29 cellular contexts compared by ENCODE assay signal in genomic region chr2:68089961-68090360, GRCh38. TPM values are rescaled to one million over a fixed set of nuclear protein-coding genes. Genes with fewer than 3 reads are reported as not detected.
DNase-seq lines count a peak whose midpoint lies in the region; ATAC-seq lines count a peak whose summit lies in the region.
"Had no signal": no experiment of that assay in that cellular context is flagged by ENCODE, and none has a peak within 500 bp of the region (broad histone marks: within the 10 kb centered on the region; RNA-seq: fewer than 3 reads in every experiment).

No MANE protein-coding gene starts in this region.

- H3K27me3 ChIP-seq in neuronal stem cell (ENCODE audit: control insufficient read depth in 3 of 3, insufficient read depth in 3 of 3, low read depth in 1 of 3, low read length in 3 of 3), result peaks cover 0 to 17% (median under 1%) of the 10 kb centered on the region in 3 experiments
- H3K27me3 ChIP-seq: dorsolateral prefrontal cortex, SJSA1, testis had no signal

- H4K8ac ChIP-seq in neuronal stem cell (ENCODE audit: low read depth, low read length), result no peak overlapping the region

- no peak overlapping the region for H2BK120ac ChIP-seq in neuronal stem cell (ENCODE audit: low read depth, low read length)

- H3K4me1 ChIP-seq in neuronal stem cell (ENCODE audit: control insufficient read depth in 2 of 2, insufficient read depth in 1 of 2, low read depth in 1 of 2, low read length in 2 of 2), result no peaks in the 10 kb centered on the region
- H3K4me1 ChIP-seq: A549, psoas muscle, SJSA1, testis had no signal

- no CpG with 5 or more reads among the region's 1 CpG for WGBS in neuronal stem cell (ENCODE audit: extremely low coverage in 2 of 2, insufficient read length in 2 of 2, insufficient replicate concordance in 1 of 2), 2 donors

- H3K27ac Mint-ChIP-seq in T-helper 2 cell treated with Interferon-gamma antibody and Interleukin-4, amounts not matched to agents 5 μg/mL and 100 μg/mL, for 36 hours, result peak overlapping the region; percentile 77
- H3K27ac Mint-ChIP-seq in activated CD4-positive, alpha-beta T cell treated with anti-CD3 and anti-CD28 coated beads, Interleukin-2, amount 10 ng/mL, durations not matched to agents 7 days and 5 days, result no peak overlapping the region
- H3K27ac Mint-ChIP-seq: activated CD4-positive, alpha-beta memory T cell treated with anti-CD3 and anti-CD28 coated beads, Interleukin-2, amount 10 ng/mL, durations not matched to agents 7 days and 5 days; brain; H9; stimulated activated naive CD8-positive, alpha-beta T cell treated with anti-CD3 and anti-CD28 coated beads, Interleukin-15, Interleukin-2, amounts not matched to agents 100 ng/mL and 50 ng/mL, for 24 hours had no signal

- H3K4me3 ChIP-seq in neuronal stem cell (ENCODE audit: low read length in 2 of 2), result no peak overlapping the region
- H3K4me3 ChIP-seq: A549, dorsolateral prefrontal cortex, psoas muscle, SJSA1, testis had no signal

- no peak overlapping the region for H2BK12ac ChIP-seq in neuronal stem cell (ENCODE audit: low read length)

- H3K9me3 Mint-ChIP-seq in T-helper 2 cell treated with Interferon-gamma antibody and Interleukin-4, amounts not matched to agents 5 μg/mL and 100 μg/mL, for 36 hours, result no peaks in the 10 kb centered on the region
- H3K9me3 Mint-ChIP-seq in activated CD4-positive, alpha-beta T cell treated with anti-CD3 and anti-CD28 coated beads, Interleukin-2, amount 10 ng/mL, durations not matched to agents 7 days and 5 days, result no peaks in the 10 kb centered on the region
- H3K9me3 Mint-ChIP-seq: activated CD4-positive, alpha-beta memory T cell treated with anti-CD3 and anti-CD28 coated beads, Interleukin-2, amount 10 ng/mL, durations not matched to agents 7 days and 5 days; brain; H9; stimulated activated naive CD8-positive, alpha-beta T cell treated with anti-CD3 and anti-CD28 coated beads, Interleukin-15, Interleukin-2, amounts not matched to agents 100 ng/mL and 50 ng/mL, for 24 hours had no signal

- CTCF ChIA-PET in activated CD4-positive, alpha-beta T cell treated with anti-CD3 and anti-CD28 coated beads, Interleukin-2, amount 10 ng/mL, durations not matched to agents 7 days and 5 days (lab: Charles Lee), result no interaction called here

- H3K4ac ChIP-seq in neuronal stem cell (ENCODE audit: low read length), result no peak overlapping the region

- no peaks in the 10 kb centered on the region for H3K36me3 Mint-ChIP-seq in T-helper 2 cell treated with Interferon-gamma antibody and Interleukin-4, amounts not matched to agents 5 μg/mL and 100 μg/mL, for 36 hours (ENCODE audit: low read depth)
- no peaks in the 10 kb centered on the region for H3K36me3 Mint-ChIP-seq in activated CD4-positive, alpha-beta T cell treated with anti-CD3 and anti-CD28 coated beads, Interleukin-2, amount 10 ng/mL, durations not matched to agents 7 days and 5 days (ENCODE audit: low read depth)
- H3K36me3 Mint-ChIP-seq: brain had no signal

- H3K4me1 Mint-ChIP-seq in T-helper 2 cell treated with Interferon-gamma antibody and Interleukin-4, amounts not matched to agents 5 μg/mL and 100 μg/mL, for 36 hours (ENCODE audit: low read depth), result peaks cover 47% of the 10 kb centered on the region
- peaks cover 11% of the 10 kb centered on the region for H3K4me1 Mint-ChIP-seq in activated CD4-positive, alpha-beta T cell treated with anti-CD3 and anti-CD28 coated beads, Interleukin-2, amount 10 ng/mL, durations not matched to agents 7 days and 5 days
- H3K4me1 Mint-ChIP-seq: brain had no signal

- H2BK15ac ChIP-seq in neuronal stem cell (ENCODE audit: low read length), result no peak overlapping the region

- H2AK5ac ChIP-seq in neuronal stem cell (ENCODE audit: low read depth, low read length), result no peak overlapping the region

- no peak overlapping the region for H3K4me2 ChIP-seq in neuronal stem cell (ENCODE audit: insufficient read depth, low read length, poor library complexity, severe bottlenecking)
- H3K4me2 ChIP-seq: A549 had no signal

- peaks cover 6% of the 10 kb centered on the region for H3K27me3 Mint-ChIP-seq in T-helper 2 cell treated with Interferon-gamma antibody and Interleukin-4, amounts not matched to agents 5 μg/mL and 100 μg/mL, for 36 hours (ENCODE audit: low read depth)
- H3K27me3 Mint-ChIP-seq in activated CD4-positive, alpha-beta T cell treated with anti-CD3 and anti-CD28 coated beads, Interleukin-2, amount 10 ng/mL, durations not matched to agents 7 days and 5 days, result no peaks in the 10 kb centered on the region
- H3K27me3 Mint-ChIP-seq: brain; stimulated activated naive CD8-positive, alpha-beta T cell treated with anti-CD3 and anti-CD28 coated beads, Interleukin-15, Interleukin-2, amounts not matched to agents 100 ng/mL and 50 ng/mL, for 24 hours had no signal

- H4K91ac ChIP-seq in neuronal stem cell (ENCODE audit: low read depth, low read length, poor library complexity), result no peak overlapping the region

- peak overlapping the region; percentile 39 for H3K4me3 Mint-ChIP-seq in T-helper 2 cell treated with Interferon-gamma antibody and Interleukin-4, amounts not matched to agents 5 μg/mL and 100 μg/mL, for 36 hours
- no peak overlapping the region for H3K4me3 Mint-ChIP-seq in activated CD4-positive, alpha-beta T cell treated with anti-CD3 and anti-CD28 coated beads, Interleukin-2, amount 10 ng/mL, durations not matched to agents 7 days and 5 days
- H3K4me3 Mint-ChIP-seq: activated CD4-positive, alpha-beta memory T cell treated with anti-CD3 and anti-CD28 coated beads, Interleukin-2, amount 10 ng/mL, durations not matched to agents 7 days and 5 days; brain; H9; stimulated activated naive CD8-positive, alpha-beta T cell treated with anti-CD3 and anti-CD28 coated beads, Interleukin-15, Interleukin-2, amounts not matched to agents 100 ng/mL and 50 ng/mL, for 24 hours had no signal

- POLR2A ChIA-PET in activated CD4-positive, alpha-beta T cell treated with anti-CD3 and anti-CD28 coated beads, Interleukin-2, amount 10 ng/mL, durations not matched to agents 7 days and 5 days (lab: Charles Lee), result no interaction called here

- ATAC-seq in activated CD4-positive, CD25-positive, alpha-beta regulatory T cell treated with anti-CD3 and anti-CD28 coated beads, Interleukin-2, amount 50 U/mL, for 24 hours, result peak; percentile 44 to 61
- ATAC-seq: A549, psoas muscle, sciatic nerve had no signal

- no peak overlapping the region for H3K14ac ChIP-seq in neuronal stem cell (ENCODE audit: low read length)

- no peak overlapping the region for H2BK5ac ChIP-seq in neuronal stem cell (ENCODE audit: low read length)

- H3K79me1 ChIP-seq in neuronal stem cell (ENCODE audit: low read depth, low read length), result no peaks in the 10 kb centered on the region

- no peak overlapping the region for H3K9ac ChIP-seq in neuronal stem cell (ENCODE audit: low read depth, low read length, poor library complexity)

- no peak overlapping the region for H3K23ac ChIP-seq in neuronal stem cell (ENCODE audit: low read depth, low read length, poor library complexity)

- no peak overlapping the region for H2AFZ ChIP-seq in neuronal stem cell (ENCODE audit: low read length)

- DNase-seq in activated CD4-positive, CD25-positive, alpha-beta regulatory T cell (lab: John Stamatoyannopoulos, UW), result no peak
- DNase-seq in NCI-H1105 treated with DMSO at 0.1 percent for 48 hours (lab: John Stamatoyannopoulos, UW), result peak; percentile 77
- no peak for DNase-seq in T-helper 2 cell treated with Interferon-gamma antibody and Interleukin-4, amounts not matched to agents 5 μg/mL and 100 μg/mL, for 36 hours (ENCODE audit: low spot score)
- DNase-seq in NCI-H2171 (lab: John Stamatoyannopoulos, UW), result no peak
- DNase-seq in neuronal stem cell (ENCODE audit: low spot score), result no peak
- no peak for DNase-seq in NCI-H2196 treated with DMSO at 0.1 percent for 48 hours (lab: John Stamatoyannopoulos, UW; ENCODE audit: unreplicated experiment)
- DNase-seq in activated CD4-positive, alpha-beta T cell treated with anti-CD3 and anti-CD28 coated beads, Interleukin-2, amount 10 ng/mL, durations not matched to agents 7 days and 5 days, result no peak
- DNase-seq: activated CD4-positive, alpha-beta memory T cell treated with anti-CD3 and anti-CD28 coated beads, Interleukin-2, amount 10 ng/mL, durations not matched to agents 7 days and 5 days; activated CD4-positive, alpha-beta T cell treated with anti-CD3 and anti-CD28 coated beads for 1 hour; activated naive CD4-positive, alpha-beta T cell treated with anti-CD3 and anti-CD28 coated beads, Interleukin-2, amount 50 U/mL, for 16 hours; dorsolateral prefrontal cortex; H9; kidney; MV-4-11; NCI-H187; NCI-H2227 treated with DMSO at 0.1 percent for 48 hours; NCI-H748 treated with DMSO at 0.1 percent for 48 hours; occipital lobe; psoas muscle; stimulated activated CD8-positive, alpha-beta memory T cell treated with anti-CD3 and anti-CD28 coated beads, Interleukin-4, amount 100 ng/mL, for 48 hours; T-helper 1 cell; testis had no signal

- H3K36me3 ChIP-seq in neuronal stem cell (replicated peaks in 1 of 2; ENCODE audit: control insufficient read depth in 2 of 2, insufficient read depth in 2 of 2, low read length in 2 of 2), result no peaks in the 10 kb centered on the region
- H3K36me3 ChIP-seq: SJSA1 had no signal

- no peak overlapping the region for H3K18ac ChIP-seq in neuronal stem cell (ENCODE audit: low read length)

- no peak overlapping the region for H3K27ac ChIP-seq in neuronal stem cell (replicated peaks; ENCODE audit: low read length)
- H3K27ac ChIP-seq: A549, dorsolateral prefrontal cortex, psoas muscle, RWPE1, SJSA1, testis had no signal

- no peaks in the 10 kb centered on the region for H3K9me3 ChIP-seq in neuronal stem cell (replicated peaks in 1 of 2; ENCODE audit: control insufficient read depth in 2 of 2, insufficient read depth in 1 of 2, low read depth in 1 of 2, low read length in 2 of 2)
- H3K9me3 ChIP-seq: A549, psoas muscle, SJSA1, testis had no signal

RNA-seq across cellular contexts. Expression of gene C1D, which starts 27.2 kb away (rescaled TPM):
- polyA plus RNA-seq in neuronal stem cell (2013, experiment 1 of 2), result 27.8 TPM
- 29.2 TPM for polyA plus RNA-seq in neuronal stem cell (2013, experiment 2 of 2)
- 10 to 100 TPM; 14.6 to 14.7 TPM for total RNA-seq in activated CD4-positive, alpha-beta T cell treated with anti-CD3 and anti-CD28 coated beads, Interleukin-2, amount 10 ng/mL, durations not matched to agents 7 days and 5 days
